In genomic region chr16:788399-789126, GRCh38 we compare ENCODE assay signal across 8 cellular contexts. TPM values are rescaled to one million over a fixed set of nuclear protein-coding genes. Genes with fewer than 3 reads are reported as not detected.
DNase-seq lines count a peak whose midpoint lies in the region; ATAC-seq and FAIRE-seq lines count a peak whose summit lies in the region.

CHTF18 (plus strand) TSS chr16:788620; CDS start chr16:788685, 65 bp downstream.

- DNase-seq in GM18507 (ENCODE audit: extremely low spot score, insufficient read length, low read depth) (peak; percentile 100), NCI-H2029 (lab: John Stamatoyannopoulos, UW) (peak; percentile 82), T1000 (lab: John Stamatoyannopoulos, UW) (peak; percentile 88), astrocyte of the hippocampus (ENCODE audit: low read depth, low spot score) (peak; percentile 98), hepatic stellate cell (ENCODE audit: low spot score) (peak; percentile 100), aorta (peak; percentile 94 to 97)

- ATAC-seq in HG02973 (IDR thresholded peaks at IDR 0.05; ENCODE audit: unreplicated experiment): peak; percentile 65
- ATAC-seq in aorta (ENCODE audit: low FRiP score): peak; percentile 93

- H3K9me3 ChIP-seq in aorta (ENCODE audit: control insufficient read depth, low read length): no peaks in the 10 kb centered on the region

- WGBS in aorta, 2 donors: 0 to 1% methylated on average over 42 to 97 of the region's 97 CpGs

- H3K9ac ChIP-seq in rectal smooth muscle tissue (ENCODE audit: low read length): peak within 1 kb of the TSS; percentile 93

- H3K4me3 ChIP-seq in rectal smooth muscle tissue (ENCODE audit: low read length) (peak within 1 kb of the TSS; percentile 95), aorta (ENCODE audit: low read length in 2 of 2) (peak within 1 kb of the TSS; percentile 46 to 70)

- no peaks in the 10 kb centered on the region for H3K36me3 ChIP-seq in rectal smooth muscle tissue (ENCODE audit: control insufficient read depth, insufficient read depth, low read length)
- H3K36me3 ChIP-seq in aorta (ENCODE audit: control insufficient read depth in 1 of 2, insufficient read depth in 2 of 2, low read length in 1 of 2): no peaks in the 10 kb centered on the region

- H3K27me3 ChIP-seq in rectal smooth muscle tissue (ENCODE audit: control insufficient read depth, insufficient read depth, low read length): peaks cover under 1% of the 10 kb centered on the region
- no peaks in the 10 kb centered on the region for H3K27me3 ChIP-seq in aorta (ENCODE audit: control insufficient read depth in 1 of 2, insufficient read depth in 2 of 2, low read length in 1 of 2)

- peak; percentile 77 for FAIRE-seq in GM18507 (lab: Jason Lieb, UNC)

- intact Hi-C loops in aorta (cut with DNase I): loop anchor here in 1 of 2 donors (5.0 kb wide), 1 partner anchor 76 kb away; no protein-coding TSS in a partner anchor

- H3K4me1 ChIP-seq in rectal smooth muscle tissue (ENCODE audit: control insufficient read depth, insufficient read depth, low read length) (no peaks in the 10 kb centered on the region), aorta (ENCODE audit: control insufficient read depth in 1 of 2, insufficient read depth in 2 of 2, low read length in 2 of 2) (no peaks in the 10 kb centered on the region)

- H3K27ac ChIP-seq in rectal smooth muscle tissue (ENCODE audit: low read depth, low read length) (peak within 1 kb of the TSS; percentile 3), aorta (ENCODE audit: low read depth in 1 of 2, low read length in 2 of 2) (no peak within 1 kb of the TSS)

RNA-seq across cellular contexts. Expression of gene CHTF18, which starts in this region (rescaled TPM):
- total RNA-seq in aorta: 10 to 100 TPM in 1 of 2 donors, 1 to 10 TPM in 1; 7.1 to 14.3 TPM
- 10 to 100 TPM in 1 of 2 donors, 1 to 10 TPM in 1; 3.0 to 56.9 TPM for polyA plus RNA-seq in aorta
